Comparison of ENCODE assay signal across 1 cellular context in the genomic region with DNA sequence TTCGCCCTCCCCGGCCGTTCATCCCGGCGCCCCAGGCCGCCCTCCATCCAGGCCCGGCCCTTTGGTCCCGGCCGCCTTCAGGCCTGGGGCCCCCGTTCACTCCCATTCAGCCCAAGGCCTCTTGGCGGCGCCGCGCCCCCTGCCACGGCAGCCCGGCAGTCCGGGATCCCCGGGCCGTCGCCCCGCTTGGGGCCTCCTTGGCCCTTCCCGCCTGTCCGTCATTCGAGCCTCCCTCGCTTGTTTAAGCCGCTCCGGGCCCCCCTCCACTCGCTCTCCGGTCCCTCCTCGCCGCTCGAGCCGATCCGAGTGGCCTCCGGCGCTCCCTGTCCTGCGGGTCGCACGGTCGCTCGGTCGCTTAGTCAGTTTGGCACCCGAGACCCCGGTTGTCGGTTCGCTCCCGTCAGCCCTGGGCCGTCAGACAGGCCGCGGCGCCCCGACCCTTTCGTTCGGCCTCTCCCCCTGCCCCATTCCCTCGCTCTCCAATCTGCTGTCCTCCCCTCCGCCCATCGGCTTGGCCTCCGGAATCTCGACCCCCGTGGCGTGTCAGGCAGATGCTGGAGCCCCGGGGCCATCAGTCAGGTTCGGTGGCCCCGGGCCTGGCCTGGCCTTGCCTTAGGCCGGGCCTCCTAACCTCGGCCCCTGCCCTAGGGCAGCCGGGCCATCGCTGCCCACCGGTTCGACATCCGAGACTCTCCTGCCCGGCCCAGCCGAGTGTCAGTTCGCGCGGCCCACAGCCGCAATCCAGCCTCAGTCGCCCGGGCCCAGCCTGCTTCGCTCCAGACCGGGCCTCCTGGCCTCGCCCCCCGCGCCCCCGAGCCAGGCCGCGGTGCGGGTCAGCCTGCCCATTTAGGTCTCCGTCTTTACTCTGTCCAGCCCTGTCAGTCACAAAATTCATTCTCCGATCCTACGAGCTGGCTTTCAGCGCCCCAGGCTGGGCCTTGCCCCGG.
TF ChIP-seq lines count a peak whose summit lies in the region.

No MANE protein-coding gene starts in this region.

TF ChIP-seq in HepG2, 621 proteins besides CTCF, POLR2A, EP300 and RAD21 (continued from another document and continues in another):
- TF ChIP-seq, protein P1, sequence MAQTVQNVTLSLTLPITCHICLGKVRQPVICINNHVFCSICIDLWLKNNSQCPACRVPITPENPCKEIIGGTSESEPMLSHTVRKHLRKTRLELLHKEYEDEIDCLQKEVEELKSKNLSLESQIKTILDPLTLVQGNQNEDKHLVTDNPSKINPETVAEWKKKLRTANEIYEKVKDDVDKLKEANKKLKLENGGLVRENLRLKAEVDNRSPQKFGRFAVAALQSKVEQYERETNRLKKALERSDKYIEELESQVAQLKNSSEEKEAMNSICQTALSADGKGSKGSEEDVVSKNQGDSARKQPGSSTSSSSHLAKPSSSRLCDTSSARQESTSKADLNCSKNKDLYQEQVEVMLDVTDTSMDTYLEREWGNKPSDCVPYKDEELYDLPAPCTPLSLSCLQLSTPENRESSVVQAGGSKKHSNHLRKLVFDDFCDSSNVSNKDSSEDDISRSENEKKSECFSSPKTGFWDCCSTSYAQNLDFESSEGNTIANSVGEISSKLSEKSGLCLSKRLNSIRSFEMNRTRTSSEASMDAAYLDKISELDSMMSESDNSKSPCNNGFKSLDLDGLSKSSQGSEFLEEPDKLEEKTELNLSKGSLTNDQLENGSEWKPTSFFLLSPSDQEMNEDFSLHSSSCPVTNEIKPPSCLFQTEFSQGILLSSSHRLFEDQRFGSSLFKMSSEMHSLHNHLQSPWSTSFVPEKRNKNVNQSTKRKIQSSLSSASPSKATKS (CRISPR knock-in tag; IDR thresholded peaks at IDR 0.05) = 0 out of 2 replicates have a peak, but pooled peaks have one; percentile 64
- TF ChIP-seq, protein P2, sequence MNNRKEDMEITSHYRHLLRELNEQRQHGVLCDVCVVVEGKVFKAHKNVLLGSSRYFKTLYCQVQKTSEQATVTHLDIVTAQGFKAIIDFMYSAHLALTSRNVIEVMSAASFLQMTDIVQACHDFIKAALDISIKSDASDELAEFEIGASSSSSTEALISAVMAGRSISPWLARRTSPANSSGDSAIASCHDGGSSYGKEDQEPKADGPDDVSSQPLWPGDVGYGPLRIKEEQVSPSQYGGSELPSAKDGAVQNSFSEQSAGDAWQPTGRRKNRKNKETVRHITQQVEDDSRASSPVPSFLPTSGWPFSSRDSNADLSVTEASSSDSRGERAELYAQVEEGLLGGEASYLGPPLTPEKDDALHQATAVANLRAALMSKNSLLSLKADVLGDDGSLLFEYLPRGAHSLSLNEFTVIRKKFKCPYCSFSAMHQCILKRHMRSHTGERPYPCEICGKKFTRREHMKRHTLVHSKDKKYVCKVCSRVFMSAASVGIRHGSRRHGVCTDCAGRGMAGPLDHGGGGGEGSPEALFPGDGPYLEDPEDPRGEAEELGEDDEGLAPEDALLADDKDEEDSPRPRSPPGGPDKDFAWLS (CRISPR knock-in tag; IDR thresholded peaks at IDR 0.05; ENCODE audit: borderline replicate concordance) = no peak
- TF ChIP-seq RNF2 (conservative IDR thresholded peaks at IDR 0.05; ENCODE audit: low read depth) = no peak
- TF ChIP-seq, protein P3, sequence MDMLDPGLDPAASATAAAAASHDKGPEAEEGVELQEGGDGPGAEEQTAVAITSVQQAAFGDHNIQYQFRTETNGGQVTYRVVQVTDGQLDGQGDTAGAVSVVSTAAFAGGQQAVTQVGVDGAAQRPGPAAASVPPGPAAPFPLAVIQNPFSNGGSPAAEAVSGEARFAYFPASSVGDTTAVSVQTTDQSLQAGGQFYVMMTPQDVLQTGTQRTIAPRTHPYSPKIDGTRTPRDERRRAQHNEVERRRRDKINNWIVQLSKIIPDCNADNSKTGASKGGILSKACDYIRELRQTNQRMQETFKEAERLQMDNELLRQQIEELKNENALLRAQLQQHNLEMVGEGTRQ (IDR thresholded peaks at IDR 0.05; ENCODE audit: low read depth, low read length) = no peak
- TF ChIP-seq, protein P3 (CRISPR knock-in tag; IDR thresholded peaks at IDR 0.05; ENCODE audit: borderline replicate concordance) = no peak
- peak; percentile 8 for TF ChIP-seq KLF6 (CRISPR knock-in tag; IDR thresholded peaks at IDR 0.05)
- TF ChIP-seq, protein P4, sequence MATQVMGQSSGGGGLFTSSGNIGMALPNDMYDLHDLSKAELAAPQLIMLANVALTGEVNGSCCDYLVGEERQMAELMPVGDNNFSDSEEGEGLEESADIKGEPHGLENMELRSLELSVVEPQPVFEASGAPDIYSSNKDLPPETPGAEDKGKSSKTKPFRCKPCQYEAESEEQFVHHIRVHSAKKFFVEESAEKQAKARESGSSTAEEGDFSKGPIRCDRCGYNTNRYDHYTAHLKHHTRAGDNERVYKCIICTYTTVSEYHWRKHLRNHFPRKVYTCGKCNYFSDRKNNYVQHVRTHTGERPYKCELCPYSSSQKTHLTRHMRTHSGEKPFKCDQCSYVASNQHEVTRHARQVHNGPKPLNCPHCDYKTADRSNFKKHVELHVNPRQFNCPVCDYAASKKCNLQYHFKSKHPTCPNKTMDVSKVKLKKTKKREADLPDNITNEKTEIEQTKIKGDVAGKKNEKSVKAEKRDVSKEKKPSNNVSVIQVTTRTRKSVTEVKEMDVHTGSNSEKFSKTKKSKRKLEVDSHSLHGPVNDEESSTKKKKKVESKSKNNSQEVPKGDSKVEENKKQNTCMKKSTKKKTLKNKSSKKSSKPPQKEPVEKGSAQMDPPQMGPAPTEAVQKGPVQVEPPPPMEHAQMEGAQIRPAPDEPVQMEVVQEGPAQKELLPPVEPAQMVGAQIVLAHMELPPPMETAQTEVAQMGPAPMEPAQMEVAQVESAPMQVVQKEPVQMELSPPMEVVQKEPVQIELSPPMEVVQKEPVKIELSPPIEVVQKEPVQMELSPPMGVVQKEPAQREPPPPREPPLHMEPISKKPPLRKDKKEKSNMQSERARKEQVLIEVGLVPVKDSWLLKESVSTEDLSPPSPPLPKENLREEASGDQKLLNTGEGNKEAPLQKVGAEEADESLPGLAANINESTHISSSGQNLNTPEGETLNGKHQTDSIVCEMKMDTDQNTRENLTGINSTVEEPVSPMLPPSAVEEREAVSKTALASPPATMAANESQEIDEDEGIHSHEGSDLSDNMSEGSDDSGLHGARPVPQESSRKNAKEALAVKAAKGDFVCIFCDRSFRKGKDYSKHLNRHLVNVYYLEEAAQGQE (IDR thresholded peaks at IDR 0.05; ENCODE audit: borderline replicate concordance in 1 of 2, low read depth in 1 of 2, low read length in 2 of 2) = no peak
- TF ChIP-seq FOXO1 (CRISPR knock-in tag; IDR thresholded peaks at IDR 0.05) = no peak; the same call in 1 of the 2 replicates
- peak; percentile 32; the same call in 1 of the 2 replicates for TF ChIP-seq CENPT (CRISPR knock-in tag; IDR thresholded peaks at IDR 0.05; ENCODE audit: low read depth)
- TF ChIP-seq RXRB (CRISPR knock-in tag; IDR thresholded peaks at IDR 0.05; ENCODE audit: borderline replicate concordance) = no peak
- TF ChIP-seq KAT8 (CRISPR knock-in tag; IDR thresholded peaks at IDR 0.05) = 0 out of 2 replicates have a peak, but pooled peaks have one; percentile 30
- peak; percentile 58; the same call in 1 of the 2 replicates for TF ChIP-seq ZFYVE20 (CRISPR knock-in tag; IDR thresholded peaks at IDR 0.05; ENCODE audit: borderline replicate concordance, low read depth)
- peak; percentile 51 for TF ChIP-seq U2AF1 (optimal IDR thresholded peaks at IDR 0.05; ENCODE audit: low read depth, low read length)
- TF ChIP-seq, protein P5, sequence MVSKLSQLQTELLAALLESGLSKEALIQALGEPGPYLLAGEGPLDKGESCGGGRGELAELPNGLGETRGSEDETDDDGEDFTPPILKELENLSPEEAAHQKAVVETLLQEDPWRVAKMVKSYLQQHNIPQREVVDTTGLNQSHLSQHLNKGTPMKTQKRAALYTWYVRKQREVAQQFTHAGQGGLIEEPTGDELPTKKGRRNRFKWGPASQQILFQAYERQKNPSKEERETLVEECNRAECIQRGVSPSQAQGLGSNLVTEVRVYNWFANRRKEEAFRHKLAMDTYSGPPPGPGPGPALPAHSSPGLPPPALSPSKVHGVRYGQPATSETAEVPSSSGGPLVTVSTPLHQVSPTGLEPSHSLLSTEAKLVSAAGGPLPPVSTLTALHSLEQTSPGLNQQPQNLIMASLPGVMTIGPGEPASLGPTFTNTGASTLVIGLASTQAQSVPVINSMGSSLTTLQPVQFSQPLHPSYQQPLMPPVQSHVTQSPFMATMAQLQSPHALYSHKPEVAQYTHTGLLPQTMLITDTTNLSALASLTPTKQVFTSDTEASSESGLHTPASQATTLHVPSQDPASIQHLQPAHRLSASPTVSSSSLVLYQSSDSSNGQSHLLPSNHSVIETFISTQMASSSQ (IDR thresholded peaks at IDR 0.05; ENCODE audit: low read depth) = no peak
- TF ChIP-seq, protein P5 (CRISPR knock-in tag; IDR thresholded peaks at IDR 0.05; ENCODE audit: borderline replicate concordance) = no peak
- TF ChIP-seq REXO4 (CRISPR knock-in tag; IDR thresholded peaks at IDR 0.05; ENCODE audit: borderline replicate concordance) = 0 out of 2 replicates have a peak, but pooled peaks have one; percentile 35
- TF ChIP-seq POGZ (CRISPR knock-in tag; IDR thresholded peaks at IDR 0.05) = peak; percentile 27; the same call in 1 of the 2 replicates
- TF ChIP-seq ZSCAN22 (CRISPR knock-in tag; IDR thresholded peaks at IDR 0.05) = no peak; the same call in 1 of the 2 replicates
- TF ChIP-seq ZNF441 (CRISPR knock-in tag; IDR thresholded peaks at IDR 0.05; ENCODE audit: borderline replicate concordance) = peak; percentile 64; the same call in 1 of the 2 replicates
- TF ChIP-seq, protein P6, sequence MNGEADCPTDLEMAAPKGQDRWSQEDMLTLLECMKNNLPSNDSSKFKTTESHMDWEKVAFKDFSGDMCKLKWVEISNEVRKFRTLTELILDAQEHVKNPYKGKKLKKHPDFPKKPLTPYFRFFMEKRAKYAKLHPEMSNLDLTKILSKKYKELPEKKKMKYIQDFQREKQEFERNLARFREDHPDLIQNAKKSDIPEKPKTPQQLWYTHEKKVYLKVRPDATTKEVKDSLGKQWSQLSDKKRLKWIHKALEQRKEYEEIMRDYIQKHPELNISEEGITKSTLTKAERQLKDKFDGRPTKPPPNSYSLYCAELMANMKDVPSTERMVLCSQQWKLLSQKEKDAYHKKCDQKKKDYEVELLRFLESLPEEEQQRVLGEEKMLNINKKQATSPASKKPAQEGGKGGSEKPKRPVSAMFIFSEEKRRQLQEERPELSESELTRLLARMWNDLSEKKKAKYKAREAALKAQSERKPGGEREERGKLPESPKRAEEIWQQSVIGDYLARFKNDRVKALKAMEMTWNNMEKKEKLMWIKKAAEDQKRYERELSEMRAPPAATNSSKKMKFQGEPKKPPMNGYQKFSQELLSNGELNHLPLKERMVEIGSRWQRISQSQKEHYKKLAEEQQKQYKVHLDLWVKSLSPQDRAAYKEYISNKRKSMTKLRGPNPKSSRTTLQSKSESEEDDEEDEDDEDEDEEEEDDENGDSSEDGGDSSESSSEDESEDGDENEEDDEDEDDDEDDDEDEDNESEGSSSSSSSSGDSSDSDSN (CRISPR knock-in tag; IDR thresholded peaks at IDR 0.05) = peak; percentile 97
- peak; percentile 16 for TF ChIP-seq TAF15 (IDR thresholded peaks at IDR 0.05; ENCODE audit: low read depth, low read length, poor library complexity, severe bottlenecking)
- peak; percentile 70 for TF ChIP-seq ZNF589 (CRISPR knock-in tag; conservative IDR thresholded peaks at IDR 0.05)
- peak; percentile 95 for TF ChIP-seq ZFY (CRISPR knock-in tag; IDR thresholded peaks at IDR 0.05)
- TF ChIP-seq, protein P7, sequence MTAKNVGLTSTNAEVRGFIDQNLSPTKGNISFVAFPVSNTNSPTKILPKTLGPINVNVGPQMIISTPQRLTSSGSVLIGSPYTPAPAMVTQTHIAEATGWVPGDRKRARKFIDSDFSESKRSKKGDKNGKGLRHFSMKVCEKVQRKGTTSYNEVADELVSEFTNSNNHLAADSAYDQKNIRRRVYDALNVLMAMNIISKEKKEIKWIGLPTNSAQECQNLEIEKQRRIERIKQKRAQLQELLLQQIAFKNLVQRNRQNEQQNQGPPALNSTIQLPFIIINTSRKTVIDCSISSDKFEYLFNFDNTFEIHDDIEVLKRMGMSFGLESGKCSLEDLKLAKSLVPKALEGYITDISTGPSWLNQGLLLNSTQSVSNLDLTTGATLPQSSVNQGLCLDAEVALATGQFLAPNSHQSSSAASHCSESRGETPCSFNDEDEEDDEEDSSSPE (CRISPR knock-in tag; IDR thresholded peaks at IDR 0.05) = no peak; the same call in 1 of the 2 replicates
- TF ChIP-seq ERF (CRISPR knock-in tag; IDR thresholded peaks at IDR 0.05) = no peak
- no peak for TF ChIP-seq POLR2AphosphoS5 (IDR thresholded peaks at IDR 0.05; ENCODE audit: low read depth, low read length)
- no peak for TF ChIP-seq MLLT10 (CRISPR knock-in tag; IDR thresholded peaks at IDR 0.05)
- no peak; the same call in 1 of the 2 replicates for TF ChIP-seq HOXA3 (CRISPR knock-in tag; IDR thresholded peaks at IDR 0.05)
- no peak; the same call in 1 of the 2 replicates for TF ChIP-seq ZBTB42 (CRISPR knock-in tag; IDR thresholded peaks at IDR 0.05)
- TF ChIP-seq GPN1 (CRISPR knock-in tag; IDR thresholded peaks at IDR 0.05; ENCODE audit: borderline replicate concordance) = no peak
- TF ChIP-seq TBX3 (IDR thresholded peaks at IDR 0.05; ENCODE audit: borderline replicate concordance) = no peak
- TF ChIP-seq, protein P8, sequence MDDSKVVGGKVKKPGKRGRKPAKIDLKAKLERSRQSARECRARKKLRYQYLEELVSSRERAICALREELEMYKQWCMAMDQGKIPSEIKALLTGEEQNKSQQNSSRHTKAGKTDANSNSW (CRISPR knock-in tag; IDR thresholded peaks at IDR 0.05; ENCODE audit: borderline replicate concordance) = no peak
- TF ChIP-seq RFXAP (CRISPR knock-in tag; IDR thresholded peaks at IDR 0.05; ENCODE audit: borderline replicate concordance) = 0 out of 2 replicates have a peak, but pooled peaks have one; percentile 17
